ENCODE assay signal across 12 cellular contexts in the genomic region with DNA sequence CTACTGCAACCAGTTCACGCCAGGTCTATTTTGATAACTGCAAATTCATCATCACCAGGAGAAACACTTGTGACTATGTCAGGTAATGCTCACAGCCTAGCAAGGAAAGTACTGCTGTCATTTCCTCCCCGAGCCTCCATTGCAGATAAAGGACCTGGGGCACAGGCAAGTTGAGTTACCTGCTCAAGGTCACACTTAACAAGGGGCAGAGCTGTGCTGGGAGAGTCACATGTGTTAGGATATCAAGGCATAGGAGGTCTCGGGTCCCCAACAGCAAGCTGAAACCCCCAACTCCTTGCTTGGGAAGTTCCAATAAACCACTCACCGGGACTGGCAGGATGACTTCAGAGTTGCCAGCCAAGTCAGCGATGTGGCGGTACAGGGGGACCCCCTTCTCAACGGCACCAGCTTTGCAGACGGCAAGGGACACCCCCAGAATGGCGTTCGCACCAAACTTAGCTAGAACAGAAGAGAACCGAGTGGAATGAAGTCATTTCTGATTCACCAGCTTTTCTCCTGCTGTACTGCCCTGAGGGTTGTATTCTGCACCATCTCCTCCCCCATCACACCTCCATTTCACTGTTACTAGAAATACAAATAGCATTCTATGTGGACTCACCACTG. TPM values are rescaled to one million over a fixed set of nuclear protein-coding genes. Genes with fewer than 3 reads are reported as not detected.
DNase-seq lines count a peak whose midpoint lies in the region; ATAC-seq and TF ChIP-seq lines count a peak whose summit lies in the region.
"Had no signal": no experiment of that assay in that cellular context is flagged by ENCODE, and none has a peak within 500 bp of the region (broad histone marks: within the 10 kb centered on the region; RNA-seq: fewer than 3 reads in every experiment).

No MANE protein-coding gene starts in this region.

- no peak overlapping the region for H2AFZ ChIP-seq in GM23338

- peaks cover 92% of the 10 kb centered on the region for H3F3A ChIP-seq in GM23338 (replicated peaks; ENCODE audit: low read depth)

- H3K27me3 Mint-ChIP-seq in activated T-cell treated with anti-CD3 and anti-CD28 coated beads, Interleukin-2, amount 50 U/mL, for 24 hours = no peaks in the 10 kb centered on the region
- peaks cover 29% of the 10 kb centered on the region for H3K27me3 Mint-ChIP-seq in GM23338 (ENCODE audit: insufficient read depth, low read depth, poor library complexity)

- H3K27me3 ChIP-seq in GM23338 (ENCODE audit: insufficient read depth) = no peaks in the 10 kb centered on the region
- no peaks in the 10 kb centered on the region for H3K27me3 ChIP-seq in gastrocnemius medialis

- no peaks in the 10 kb centered on the region for H3K9me2 ChIP-seq in GM23338 (ENCODE audit: insufficient read depth)

- TF ChIP-seq CTCF in GM23338 (conservative IDR thresholded peaks at IDR 0.05; ENCODE audit: low read depth in 2 of 2) (no peak), gastrocnemius medialis (IDR thresholded peaks at IDR 0.05 in 4 of 5, conservative IDR thresholded peaks at IDR 0.05 in 1 of 5) (no peak)

- no peak for DNase-seq in activated T-cell treated with anti-CD3 and anti-CD28 coated beads, Interleukin-2, amount 50 U/mL, for 24 hours
- DNase-seq in activated T-cell treated with anti-CD3 and anti-CD28 coated beads, Interleukin-2, amount 50 U/mL, for 1 hour = no peak
- DNase-seq in GM23338 (ENCODE audit: low spot score) (no peak), gastrocnemius medialis (no peak), NCI-H69 (lab: John Stamatoyannopoulos, UW) (no peak), posterior cingulate gyrus (no peak)
- DNase-seq in activated naive CD4-positive, alpha-beta T cell treated with anti-CD3 and anti-CD28 coated beads, Interleukin-2, amount 50 U/mL, for 72 hours (ENCODE audit: low spot score in 2 of 2) = peak in 1 of 2 donors; percentile 83
- DNase-seq: AML-193; NCI-H2081; NK-92 treated with Interleukin-12 subunit alpha and Interleukin-12 subunit beta, amount 100 ng/mL, for 24 hours had no signal

- intact Hi-C loops in gastrocnemius medialis (cut with DNase I; ENCODE audit: low total_unique reads) (no loop called here), posterior cingulate gyrus (cut with DNase I) (no loop called here)

- H4K20me1 ChIP-seq in GM23338 (replicated peaks; ENCODE audit: insufficient read depth) = peaks cover 60% of the 10 kb centered on the region

- in situ Hi-C loops in gastrocnemius medialis (cut with MboI; ENCODE audit: low sequenced_read_pairs in 4 of 4) = loop anchor here in 1 of 4 donors (25.0 kb wide), 1 partner anchor 120 kb away; no protein-coding TSS in a partner anchor

- H3K4me2 ChIP-seq in GM23338 = no peak overlapping the region

- H3K79me2 ChIP-seq in GM23338 (replicated peaks; ENCODE audit: insufficient read depth) = peaks cover 45% of the 10 kb centered on the region

- no peaks in the 10 kb centered on the region for H3K9me3 ChIP-seq in gastrocnemius medialis

- peaks cover 98% of the 10 kb centered on the region for H3K36me3 Mint-ChIP-seq in activated T-cell treated with anti-CD3 and anti-CD28 coated beads, Interleukin-2, amount 50 U/mL, for 24 hours (ENCODE audit: low read depth)
- peaks cover 98% of the 10 kb centered on the region for H3K36me3 Mint-ChIP-seq in GM23338 (ENCODE audit: low read depth)
- H3K36me3 Mint-ChIP-seq in activated naive CD4-positive, alpha-beta T cell treated with anti-CD3 and anti-CD28 coated beads, Interleukin-2, amount 50 U/mL, for 72 hours = peaks cover 71 to 74% of the 10 kb centered on the region in 2 donors

- no peak for ATAC-seq in GM23338
- ATAC-seq in activated naive CD4-positive, alpha-beta T cell treated with anti-CD3 and anti-CD28 coated beads, Interleukin-2, amount 50 U/mL, for 72 hours = peak; percentile 20 to 83
- ATAC-seq in gastrocnemius medialis = no peak
- no peak for ATAC-seq in HG02981 (IDR thresholded peaks at IDR 0.05; ENCODE audit: unreplicated experiment)
- ATAC-seq: left lobe of liver had no signal

- H3K27ac Mint-ChIP-seq in activated T-cell treated with anti-CD3 and anti-CD28 coated beads, Interleukin-2, amount 50 U/mL, for 24 hours = peak overlapping the region; percentile 89
- H3K27ac Mint-ChIP-seq in GM23338 = peak overlapping the region; percentile 71
- H3K27ac Mint-ChIP-seq in activated naive CD4-positive, alpha-beta T cell treated with anti-CD3 and anti-CD28 coated beads, Interleukin-2, amount 50 U/mL, for 72 hours = peak overlapping the region; percentile 88 to 95

- H3K27ac ChIP-seq in GM23338 (ENCODE audit: low read depth) (no peak overlapping the region), gastrocnemius medialis (peak overlapping the region in 3 of 4 donors; percentile 7 to 45 (median 21))

- peaks cover 82% of the 10 kb centered on the region for H3K4me1 Mint-ChIP-seq in activated T-cell treated with anti-CD3 and anti-CD28 coated beads, Interleukin-2, amount 50 U/mL, for 24 hours (ENCODE audit: low read depth)
- H3K4me1 Mint-ChIP-seq in GM23338 = peaks cover 51% of the 10 kb centered on the region

- no peaks in the 10 kb centered on the region for H3K9me3 Mint-ChIP-seq in activated T-cell treated with anti-CD3 and anti-CD28 coated beads, Interleukin-2, amount 50 U/mL, for 24 hours
- peaks cover 2% of the 10 kb centered on the region; the same call in 1 of the 3 replicates for H3K9me3 Mint-ChIP-seq in GM23338
- no peaks in the 10 kb centered on the region for H3K9me3 Mint-ChIP-seq in activated naive CD4-positive, alpha-beta T cell treated with anti-CD3 and anti-CD28 coated beads, Interleukin-2, amount 50 U/mL, for 72 hours

- TF ChIP-seq POLR2A in gastrocnemius medialis (IDR thresholded peaks at IDR 0.05) = no peak

- no peak overlapping the region for H3K4me3 ChIP-seq in GM23338
- no peak overlapping the region for H3K4me3 ChIP-seq in gastrocnemius medialis

- H3K4me3 Mint-ChIP-seq in activated T-cell treated with anti-CD3 and anti-CD28 coated beads, Interleukin-2, amount 50 U/mL, for 24 hours = peak overlapping the region; percentile 31
- no peak overlapping the region; the same call in 2 of the 3 replicates for H3K4me3 Mint-ChIP-seq in GM23338

- H3K4me1 ChIP-seq in GM23338 (ENCODE audit: insufficient read depth) = peaks cover 5% of the 10 kb centered on the region; the same call in 1 of the 2 replicates
- peaks cover 15 to 28% of the 10 kb centered on the region in 2 donors for H3K4me1 ChIP-seq in gastrocnemius medialis

- H3K36me3 ChIP-seq in GM23338 (ENCODE audit: insufficient read depth) (peaks cover 97% of the 10 kb centered on the region), gastrocnemius medialis (peaks cover 3 to 100% of the 10 kb centered on the region in 2 donors)

TF ChIP-seq in GM23338, 12 proteins besides CTCF, POLR2A, EP300 and RAD21 (continues in another document):
- no peak for TF ChIP-seq EZH2phosphoT487 (IDR thresholded peaks at IDR 0.05; ENCODE audit: unreplicated experiment)
- no peak for TF ChIP-seq POLR2AphosphoS5 (IDR thresholded peaks at IDR 0.05; ENCODE audit: low read depth)
- no peak for TF ChIP-seq EZH2 (IDR thresholded peaks at IDR 0.05; ENCODE audit: low read depth, unreplicated experiment)
- no peak for TF ChIP-seq CREB1 (CRISPR knock-in tag; IDR thresholded peaks at IDR 0.05; ENCODE audit: low read depth)
- TF ChIP-seq ZNF114 (CRISPR knock-in tag; IDR thresholded peaks at IDR 0.05) = no peak
- no peak for TF ChIP-seq NANOG (IDR thresholded peaks at IDR 0.05; ENCODE audit: borderline replicate concordance)
- no peak for TF ChIP-seq STAT1 (IDR thresholded peaks at IDR 0.05; ENCODE audit: unreplicated experiment)
- TF ChIP-seq, protein P1, sequence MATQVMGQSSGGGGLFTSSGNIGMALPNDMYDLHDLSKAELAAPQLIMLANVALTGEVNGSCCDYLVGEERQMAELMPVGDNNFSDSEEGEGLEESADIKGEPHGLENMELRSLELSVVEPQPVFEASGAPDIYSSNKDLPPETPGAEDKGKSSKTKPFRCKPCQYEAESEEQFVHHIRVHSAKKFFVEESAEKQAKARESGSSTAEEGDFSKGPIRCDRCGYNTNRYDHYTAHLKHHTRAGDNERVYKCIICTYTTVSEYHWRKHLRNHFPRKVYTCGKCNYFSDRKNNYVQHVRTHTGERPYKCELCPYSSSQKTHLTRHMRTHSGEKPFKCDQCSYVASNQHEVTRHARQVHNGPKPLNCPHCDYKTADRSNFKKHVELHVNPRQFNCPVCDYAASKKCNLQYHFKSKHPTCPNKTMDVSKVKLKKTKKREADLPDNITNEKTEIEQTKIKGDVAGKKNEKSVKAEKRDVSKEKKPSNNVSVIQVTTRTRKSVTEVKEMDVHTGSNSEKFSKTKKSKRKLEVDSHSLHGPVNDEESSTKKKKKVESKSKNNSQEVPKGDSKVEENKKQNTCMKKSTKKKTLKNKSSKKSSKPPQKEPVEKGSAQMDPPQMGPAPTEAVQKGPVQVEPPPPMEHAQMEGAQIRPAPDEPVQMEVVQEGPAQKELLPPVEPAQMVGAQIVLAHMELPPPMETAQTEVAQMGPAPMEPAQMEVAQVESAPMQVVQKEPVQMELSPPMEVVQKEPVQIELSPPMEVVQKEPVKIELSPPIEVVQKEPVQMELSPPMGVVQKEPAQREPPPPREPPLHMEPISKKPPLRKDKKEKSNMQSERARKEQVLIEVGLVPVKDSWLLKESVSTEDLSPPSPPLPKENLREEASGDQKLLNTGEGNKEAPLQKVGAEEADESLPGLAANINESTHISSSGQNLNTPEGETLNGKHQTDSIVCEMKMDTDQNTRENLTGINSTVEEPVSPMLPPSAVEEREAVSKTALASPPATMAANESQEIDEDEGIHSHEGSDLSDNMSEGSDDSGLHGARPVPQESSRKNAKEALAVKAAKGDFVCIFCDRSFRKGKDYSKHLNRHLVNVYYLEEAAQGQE (IDR thresholded peaks at IDR 0.05; ENCODE audit: unreplicated experiment) = no peak

RNA-seq across cellular contexts. Expression of gene ENO1, which starts 11.6 kb away (rescaled TPM):
- 1,517 and 1,831 TPM in 2 replicates for total RNA-seq in GM23338 (2014; rRNA removed; shearing (Covaris generic))
- 882 and 910 TPM in 2 replicates for polyA plus RNA-seq in GM23338 (2016; fragmentation: Nextera tagmentation; extraction: Ambion mirVana)
- 1,000 to 10,000 TPM; 1,473 to 3,739 TPM for total RNA-seq in activated naive CD4-positive, alpha-beta T cell treated with anti-CD3 and anti-CD28 coated beads, Interleukin-2, amount 50 U/mL, for 72 hours
- total RNA-seq in gastrocnemius medialis = 100 to 1,000 TPM; 112 to 354 (median 209) TPM

RNA-seq across cellular contexts. Expression of gene RERE, which starts 49.5 kb away (rescaled TPM):
- 157 and 170 TPM in 2 replicates for total RNA-seq in GM23338 (2014; rRNA removed; shearing (Covaris generic))
- 148 and 166 TPM in 2 replicates for polyA plus RNA-seq in GM23338 (2016; fragmentation: Nextera tagmentation; extraction: Ambion mirVana)
- 10 to 100 TPM; 51.8 to 72.1 TPM for total RNA-seq in activated naive CD4-positive, alpha-beta T cell treated with anti-CD3 and anti-CD28 coated beads, Interleukin-2, amount 50 U/mL, for 72 hours
- total RNA-seq in gastrocnemius medialis = 100 to 1,000 TPM in 3 of 4 donors, 10 to 100 TPM in 1; 60.8 to 106 (median 102) TPM

Comparison
In these comparisons a context has a peak if more than half of its experiments do, and no peak if none do; other contexts are left out.
1. ATAC-seq: peak in activated naive CD4-positive, alpha-beta T cell treated with anti-CD3 and anti-CD28 coated beads, Interleukin-2, amount 50 U/mL, for 72 hours (2 of 2); none in GM23338 (single experiment), gastrocnemius medialis (0 of 2) and HG02981 (single experiment).
2. Peak in every context shown above with its lines, with median percentiles within 50 percentile points of each other: H3K27ac Mint-ChIP-seq.